In the genomic region with DNA sequence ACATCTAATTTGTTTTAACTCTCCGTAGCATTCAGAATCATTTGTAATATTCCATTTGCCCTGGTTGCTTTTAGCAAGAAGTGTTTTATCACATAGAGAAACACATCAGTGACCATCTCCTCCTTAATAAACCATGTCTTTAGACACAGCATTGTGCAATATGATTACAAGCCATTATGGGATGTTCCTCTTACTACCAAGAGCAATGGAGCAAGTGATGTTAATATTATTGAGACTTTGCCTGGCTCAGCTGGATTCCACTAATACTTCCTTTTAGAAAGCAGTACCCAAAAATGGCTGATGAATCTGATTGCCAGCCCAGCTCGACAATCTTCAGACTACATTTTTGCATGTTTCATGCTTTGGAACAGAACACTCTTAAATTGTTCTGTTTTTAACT, we compare ENCODE assay signal across 17 cellular contexts.
"Had no signal": no experiment of that assay in that cellular context is flagged by ENCODE, and none has a peak within 500 bp of the region (broad histone marks: within the 10 kb centered on the region; RNA-seq: fewer than 3 reads in every experiment).

No MANE protein-coding gene starts in this region.

- H3K27ac ChIP-seq: hepatocyte, VCaP had no signal

- H3K9me3 ChIP-seq: adrenal gland, tibial nerve had no signal

- H3K27me3 ChIP-seq: adrenal gland, hepatocyte, tibial nerve had no signal

- H3K79me2 ChIP-seq: hepatocyte had no signal

- H3K4me2 ChIP-seq: hepatocyte had no signal

- ATAC-seq: activated T-cell treated with anti-CD3 and anti-CD28 coated beads, Interleukin-2, amount 50 U/mL, for 72 hours; natural killer cell treated with Interleukin-12 subunit alpha and Interleukin-12 subunit beta and Interleukin-15 and Interleukin-18, amount 100 ng/mL, for 72 hours had no signal

- H2AFZ ChIP-seq: hepatocyte had no signal

- H3K36me3 ChIP-seq: adrenal gland, tibial nerve had no signal

- H3K4me3 ChIP-seq: adrenal gland, hepatocyte, lung, tibial nerve had no signal

- DNase-seq: activated CD4-positive, CD25-positive, alpha-beta regulatory T cell treated with anti-CD3 and anti-CD28 coated beads, Interleukin-2, amount 50 U/mL, for 72 hours; activated gamma-delta T cell; activated T-cell treated with anti-CD3 and anti-CD28 coated beads, Interleukin-2, amount 50 U/mL, for 72 hours; adrenal gland; effector CD4-positive, alpha-beta T cell; nucleus accumbens; retina; stimulated activated CD4-positive, alpha-beta T cell treated with anti-CD3 and anti-CD28 coated beads, Interleukin-12 subunit alpha, Interleukin-12 subunit beta, amount 100 ng/mL, for 4 hours; stimulated activated CD4-positive, alpha-beta T cell treated with anti-CD3 and anti-CD28 coated beads, Interleukin-1b, Interleukin-23, amount 100 ng/mL, for 48 hours; stimulated activated CD8-positive, alpha-beta memory T cell treated with anti-CD3 and anti-CD28 coated beads, Interleukin-4, amount 100 ng/mL, for 48 hours; stimulated activated naive CD4-positive, alpha-beta T cell treated with Interleukin-2 at 50 U/mL for 16 hours; T1000 had no signal
